Comparison of ENCODE assay signal across 1 cellular context in genomic region chr3:184814214-184814613, GRCh38.
TF ChIP-seq lines count a peak whose summit lies in the region.

No MANE protein-coding gene starts in this region.

TF ChIP-seq in GM12878, 131 proteins besides CTCF, POLR2A, EP300 and RAD21 (continued from another document):
- TF ChIP-seq CUX1 (IDR thresholded peaks at IDR 0.05; ENCODE audit: insufficient replicate concordance, low read depth, low read length) (no peak), MTA2 (IDR thresholded peaks at IDR 0.05; ENCODE audit: low read depth) (no peak), RELB (IDR thresholded peaks at IDR 0.05; ENCODE audit: low read depth) (no peak), SMC3 (IDR thresholded peaks at IDR 0.05; ENCODE audit: borderline replicate concordance, low read length) (no peak), ZBTB11 (CRISPR knock-in tag; IDR thresholded peaks at IDR 0.05) (no peak), DPF2 (IDR thresholded peaks at IDR 0.05) (no peak), REST (IDR thresholded peaks at IDR 0.05; ENCODE audit: low read depth, low read length) (no peak), TBL1XR1 (IDR thresholded peaks at IDR 0.05; ENCODE audit: low read depth, low read length) (no peak), POU2F2 (IDR thresholded peaks at IDR 0.05; ENCODE audit: borderline replicate concordance, low read depth, low read length) (no peak), ZNF384 (IDR thresholded peaks at IDR 0.05; ENCODE audit: borderline replicate concordance, low read depth, low read length) (no peak), CHD4 (IDR thresholded peaks at IDR 0.05) (no peak), TCF7 (IDR thresholded peaks at IDR 0.05; ENCODE audit: borderline replicate concordance) (no peak), CEBPZ (IDR thresholded peaks at IDR 0.05; ENCODE audit: low read depth, low read length) (no peak), RELA (IDR thresholded peaks at IDR 0.05; ENCODE audit: borderline replicate concordance, partially characterized antibody) (no peak), ZNF687 (IDR thresholded peaks at IDR 0.05) (no peak), SUZ12 (IDR thresholded peaks at IDR 0.05; ENCODE audit: unreplicated experiment) (no peak)
TF ChIP-seq in GM12878: peak in this region for 0.
